In the genomic region with DNA sequence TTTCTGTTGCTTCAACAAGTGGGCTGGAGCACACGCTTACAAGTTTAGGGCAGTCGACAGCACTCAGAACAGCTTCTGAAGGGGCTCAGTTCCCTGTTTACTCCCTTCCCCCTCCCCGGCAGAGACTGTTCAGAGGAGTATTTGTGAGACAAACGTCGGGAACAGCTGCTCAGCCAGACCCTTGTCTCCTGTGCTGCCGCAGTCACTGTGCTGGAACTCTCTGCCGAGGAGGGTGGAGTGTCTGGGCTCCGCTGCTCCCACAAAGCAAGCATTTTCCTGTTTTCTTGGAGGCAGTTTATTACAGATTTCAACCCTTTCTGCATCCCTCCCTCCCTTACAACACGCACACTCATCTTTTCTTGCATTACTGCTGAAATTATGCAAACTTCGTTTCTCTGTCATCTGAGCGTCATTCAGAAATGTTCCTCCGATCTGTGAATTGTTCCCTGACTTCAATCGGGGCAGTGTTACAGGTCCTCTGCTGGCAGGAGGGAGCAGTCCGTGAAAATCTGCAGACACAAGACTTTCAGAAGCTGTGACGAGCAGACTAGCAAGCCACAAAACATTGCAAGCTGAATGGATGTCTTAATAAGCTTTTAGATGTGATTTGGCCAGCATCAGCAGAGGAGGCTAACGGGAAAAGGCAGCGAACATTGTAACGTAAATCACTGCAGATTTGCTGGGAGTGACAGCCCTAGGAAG, we compare ENCODE assay signal across 12 cellular contexts.
DNase-seq lines count a peak whose midpoint lies in the region; ATAC-seq lines count a peak whose summit lies in the region.
"Had no signal": no experiment of that assay in that cellular context is flagged by ENCODE, and none has a peak within 500 bp of the region (broad histone marks: within the 10 kb centered on the region; RNA-seq: fewer than 3 reads in every experiment).

No MANE protein-coding gene starts in this region.

- peak overlapping the region in 1 of 2 experiments; percentile 14 for H3K14ac ChIP-seq in mesenchymal stem cell (ENCODE audit: low read length in 2 of 2)

- H4K8ac ChIP-seq in mesenchymal stem cell (ENCODE audit: low read length) = no peak overlapping the region

- H3K23ac ChIP-seq in mesenchymal stem cell (ENCODE audit: low read length in 2 of 2) = no peak overlapping the region

- H3K27me3 ChIP-seq in mesenchymal stem cell (ENCODE audit: control insufficient read depth in 1 of 2, insufficient read depth in 1 of 2, low read length in 2 of 2) (peaks cover 15 to 16% of the 10 kb centered on the region in 2 experiments), subcutaneous abdominal adipose tissue (ENCODE audit: control insufficient read depth in 5 of 5, insufficient read depth in 4 of 5, low read length in 5 of 5) (no peaks in the 10 kb centered on the region)

- H3K36me3 ChIP-seq in mesenchymal stem cell (ENCODE audit: control insufficient read depth in 1 of 2, insufficient read depth in 2 of 2, low read depth in 1 of 2, low read length in 2 of 2) (no peaks in the 10 kb centered on the region), subcutaneous abdominal adipose tissue (ENCODE audit: control insufficient read depth in 5 of 5, insufficient read depth in 5 of 5, low read length in 5 of 5) (no peaks in the 10 kb centered on the region)
- H3K36me3 ChIP-seq: prostate gland had no signal

- H3K27ac ChIP-seq in mesenchymal stem cell (ENCODE audit: low read length, poor library complexity, severe bottlenecking) (no peak overlapping the region), subcutaneous abdominal adipose tissue (ENCODE audit: low read depth, low read length) (no peak overlapping the region)
- H3K27ac ChIP-seq: KMS-11, prostate gland had no signal

- ATAC-seq in GM18909 (IDR thresholded peaks at IDR 0.05; ENCODE audit: poor library complexity, unreplicated experiment) (no peak), GM19328 (IDR thresholded peaks at IDR 0.05; ENCODE audit: unreplicated experiment) (no peak)

- H3K4me2 ChIP-seq in mesenchymal stem cell (ENCODE audit: low read length, poor library complexity, severe bottlenecking) = no peak overlapping the region
- H3K4me2 ChIP-seq: KMS-11 had no signal

- 37% methylated on average over 18 of the region's 18 CpGs for WGBS in mesenchymal stem cell

- DNase-seq in NCI-H2171 treated with DMSO at 0.1 percent for 48 hours (lab: John Stamatoyannopoulos, UW) = peak; percentile 50
- DNase-seq in cerebellum (ENCODE audit: low spot score) = peak; percentile 55
- peak; percentile 3 for DNase-seq in mesenchymal stem cell
- DNase-seq in mesenteric fat pad (ENCODE audit: low spot score) = no peak
- DNase-seq in activated CD4-positive, alpha-beta T cell treated with anti-CD3 and anti-CD28 coated beads, Interleukin-2, amount 50 U/mL, for 48 hours = no peak
- DNase-seq: effector memory CD4-positive, alpha-beta T cell; immature natural killer cell had no signal

- H3K4me1 ChIP-seq in mesenchymal stem cell (ENCODE audit: control insufficient read depth, insufficient read depth, low read depth, low read length) = no peaks in the 10 kb centered on the region
- peaks cover 0 to 23% (median 14%) of the 10 kb centered on the region in 5 donors for H3K4me1 ChIP-seq in subcutaneous abdominal adipose tissue (ENCODE audit: control insufficient read depth in 5 of 5, insufficient read depth in 5 of 5, low read length in 5 of 5)
- H3K4me1 ChIP-seq: prostate gland had no signal

- no peak overlapping the region for H3K4ac ChIP-seq in mesenchymal stem cell (ENCODE audit: low read depth in 1 of 2, low read length in 2 of 2)

- H3K9me3 ChIP-seq in mesenchymal stem cell (ENCODE audit: control insufficient read depth, low read length) (no peaks in the 10 kb centered on the region), subcutaneous abdominal adipose tissue (ENCODE audit: control insufficient read depth in 5 of 5, low read length in 5 of 5) (peaks cover 0 to 4% (median 0%) of the 10 kb centered on the region in 5 donors)
- H3K9me3 ChIP-seq: prostate gland had no signal

- H3K4me3 ChIP-seq in mesenchymal stem cell (ENCODE audit: insufficient read depth in 1 of 2, low read depth in 1 of 2, low read length in 2 of 2) (peak overlapping the region in 1 of 2 experiments; percentile 68), subcutaneous abdominal adipose tissue (ENCODE audit: low read depth in 1 of 5, low read length in 5 of 5) (peak overlapping the region; percentile 18 to 61 (median 44))
- H3K4me3 ChIP-seq: prostate gland had no signal

- no peaks in the 10 kb centered on the region for H3K79me1 ChIP-seq in mesenchymal stem cell (replicated peaks; ENCODE audit: low read length, poor library complexity, severe bottlenecking)

- no peak overlapping the region for H2AFZ ChIP-seq in mesenchymal stem cell (ENCODE audit: low read depth, low read length)

- H2BK15ac ChIP-seq in mesenchymal stem cell (ENCODE audit: low read depth, poor library complexity, severe bottlenecking) = no peak overlapping the region

- no peak overlapping the region for H2BK5ac ChIP-seq in mesenchymal stem cell (ENCODE audit: low read depth, low read length, poor library complexity, severe bottlenecking)

- H2AK5ac ChIP-seq in mesenchymal stem cell (ENCODE audit: low read length, severe bottlenecking) = no peak overlapping the region

- H3K9ac ChIP-seq in mesenchymal stem cell (ENCODE audit: low read length) = peak overlapping the region; percentile 61
- H3K9ac ChIP-seq in subcutaneous abdominal adipose tissue (ENCODE audit: low read length in 5 of 5) = peak overlapping the region in 3 of 5 donors; percentile 23 to 71 (median 35)
- H3K9ac ChIP-seq: KMS-11 had no signal

- no peak overlapping the region for H2BK12ac ChIP-seq in mesenchymal stem cell (ENCODE audit: low read length in 2 of 2)

- no peak overlapping the region for H4K91ac ChIP-seq in mesenchymal stem cell (ENCODE audit: low read length)

- H2BK120ac ChIP-seq in mesenchymal stem cell (ENCODE audit: low read depth, low read length) = no peak overlapping the region

- no peak overlapping the region for H3K18ac ChIP-seq in mesenchymal stem cell (ENCODE audit: low read depth in 1 of 2, low read length in 2 of 2)

Comparison
In these comparisons a context has a peak if more than half of its experiments do, and no peak if none do; other contexts are left out.
1. DNase-seq: peak in NCI-H2171 treated with DMSO at 0.1 percent for 48 hours (single experiment), cerebellum (single experiment) and mesenchymal stem cell (single experiment); none in mesenteric fat pad (single experiment) and activated CD4-positive, alpha-beta T cell treated with anti-CD3 and anti-CD28 coated beads, Interleukin-2, amount 50 U/mL, for 48 hours (0 of 2).